ENCODE assay signal across 17 cellular contexts in genomic region chr4:41098649-41099048, GRCh38.
"Had no signal": no experiment of that assay in that cellular context is flagged by ENCODE, and none has a peak within 500 bp of the region (broad histone marks: within the 10 kb centered on the region; RNA-seq: fewer than 3 reads in every experiment).

No MANE protein-coding gene starts in this region.

- H3K4me1 ChIP-seq: pancreas, vagina had no signal

- H3K36me3 ChIP-seq: gastroesophageal sphincter, heart right ventricle, pancreas, transverse colon, vagina had no signal

- FAIRE-seq: pancreas had no signal

- H3K27ac ChIP-seq: brain microvascular endothelial cell, pancreas, transverse colon, vagina had no signal

- H3K4me3 ChIP-seq: gastroesophageal sphincter, heart right ventricle, pancreas, transverse colon, vagina had no signal

- ATAC-seq: activated CD8-positive, alpha-beta T cell treated with anti-CD3 and anti-CD28 coated beads, Interleukin-2, amount 10 ng/mL, durations not matched to agents 7 days and 5 days; activated T-cell treated with anti-CD3 and anti-CD28 coated beads, Interleukin-2, amount 50 U/mL, for 72 hours; gastroesophageal sphincter; heart right ventricle; left ventricle myocardium superior; pancreas; T-helper 17 cell had no signal

- H3K9me3 ChIP-seq: gastroesophageal sphincter, heart right ventricle, pancreas, transverse colon, vagina had no signal

- DNase-seq: activated CD4-positive, alpha-beta T cell treated with anti-CD3 and anti-CD28 coated beads for 48 hours; activated CD8-positive, alpha-beta memory T cell treated with anti-CD3 and anti-CD28 coated beads, Interleukin-2, amount 50 U/mL, for 48 hours; activated CD8-positive, alpha-beta T cell treated with anti-CD3 and anti-CD28 coated beads, Interleukin-2, amount 10 ng/mL, durations not matched to agents 7 days and 5 days; activated gamma-delta T cell; activated T-cell treated with anti-CD3 and anti-CD28 coated beads, Interleukin-2, amount 50 U/mL, for 72 hours; amniotic stem cell; brain microvascular endothelial cell; erythroblast; heart right ventricle; left ventricle myocardium superior; pancreas; stimulated activated CD4-positive, alpha-beta T cell treated with anti-CD3 and anti-CD28 coated beads, Interleukin-4, amount 100 ng/mL, for 24 hours; stimulated activated naive CD4-positive, alpha-beta T cell; T-helper 17 cell; transverse colon had no signal

- H3K27me3 ChIP-seq: brain microvascular endothelial cell, gastroesophageal sphincter, heart right ventricle, pancreas, transverse colon, vagina had no signal
